9 cellular contexts compared by ENCODE assay signal in genomic region chr12:130796985-130797686, GRCh38. TPM values are rescaled to one million over a fixed set of nuclear protein-coding genes. Genes with fewer than 3 reads are reported as not detected.
DNase-seq lines count a peak whose midpoint lies in the region; ATAC-seq and TF ChIP-seq lines count a peak whose summit lies in the region.
"Had no signal": no experiment of that assay in that cellular context is flagged by ENCODE, and none has a peak within 500 bp of the region (broad histone marks: within the 10 kb centered on the region; RNA-seq: fewer than 3 reads in every experiment).

No MANE protein-coding gene starts in this region.

- peak in 1 of 2 donors; percentile 25 for DNase-seq in activated naive CD4-positive, alpha-beta T cell treated with anti-CD3 and anti-CD28 coated beads, Interleukin-2, amount 50 U/mL, for 72 hours (ENCODE audit: low spot score in 2 of 2)
- DNase-seq in stimulated activated CD8-positive, alpha-beta memory T cell treated with anti-CD3 and anti-CD28 coated beads, Interleukin-7, amount 100 ng/mL, for 4 hours (ENCODE audit: low read depth in 2 of 2), result peak; percentile 12 to 21
- DNase-seq in osteoblast (ENCODE audit: insufficient read length, low spot score, missing footprints) (no peak), coronary artery (ENCODE audit: low spot score) (no peak), RWPE1 (ENCODE audit: low spot score) (no peak), CD14-positive monocyte (ENCODE audit: low spot score) (no peak)
- DNase-seq: pancreas had no signal

- intact Hi-C loops in CD14-positive monocyte (cut with micrococcal nuclease), result no loop called here

- H3K4me2 ChIP-seq in osteoblast (ENCODE audit: insufficient read depth, low read length), result no peak overlapping the region

- no peak for TF ChIP-seq CTCF in osteoblast (IDR thresholded peaks at IDR 0.05; ENCODE audit: extremely low read depth, low read depth, low read length)
- TF ChIP-seq CTCF in coronary artery (IDR thresholded peaks at IDR 0.05), result no peak
- no peak for TF ChIP-seq CTCF in RWPE1 (conservative IDR thresholded peaks at IDR 0.05; ENCODE audit: low read depth)
- no peak for TF ChIP-seq CTCF in CD14-positive monocyte (IDR thresholded peaks at IDR 0.05)

- H3K4me3 ChIP-seq in osteoblast (ENCODE audit: insufficient read depth, low read length) (no peak overlapping the region), coronary artery (no peak overlapping the region)
- H3K4me3 ChIP-seq: pancreas had no signal

- peaks cover 0 to 1% (median 0%) of the 10 kb centered on the region in 3 donors for H3K27me3 Mint-ChIP-seq in CD14-positive monocyte (ENCODE audit: low read depth in 3 of 3)

- peak overlapping the region in 1 of 2 donors; percentile 6 for H3K4me3 Mint-ChIP-seq in CD14-positive monocyte

- H2AFZ ChIP-seq in osteoblast (ENCODE audit: low read length), result no peak overlapping the region

- POLR2A ChIA-PET in RWPE1 (lab: Yijun Ruan, JAX; ENCODE audit: low non-redundant PET), result no interaction called here

- CTCF ChIA-PET in RWPE1 (lab: Yijun Ruan, JAX), result no interaction called here

- no peaks in the 10 kb centered on the region for H3K4me1 ChIP-seq in osteoblast (ENCODE audit: insufficient read depth, low read length)
- H3K4me1 ChIP-seq: pancreas had no signal

- H3K79me2 ChIP-seq in osteoblast (ENCODE audit: insufficient read depth, low read length), result no peaks in the 10 kb centered on the region

- peaks cover 4 to 19% of the 10 kb centered on the region in 2 donors for H3K36me3 Mint-ChIP-seq in activated naive CD4-positive, alpha-beta T cell treated with anti-CD3 and anti-CD28 coated beads, Interleukin-2, amount 50 U/mL, for 72 hours
- H3K36me3 Mint-ChIP-seq in CD14-positive monocyte, result peaks cover 59 to 87% of the 10 kb centered on the region in 2 donors

- no peaks in the 10 kb centered on the region for H4K20me1 ChIP-seq in osteoblast (ENCODE audit: insufficient read depth, low read length)

- ATAC-seq in GM21360 (IDR thresholded peaks at IDR 0.05; ENCODE audit: unreplicated experiment) (peak; percentile 89), HG03565 (IDR thresholded peaks at IDR 0.05; ENCODE audit: unreplicated experiment) (peak; percentile 84)
- peak; percentile 98 for ATAC-seq in activated naive CD4-positive, alpha-beta T cell treated with anti-CD3 and anti-CD28 coated beads, Interleukin-2, amount 50 U/mL, for 72 hours
- ATAC-seq: pancreas had no signal

- no peaks in the 10 kb centered on the region for H3K4me1 Mint-ChIP-seq in CD14-positive monocyte

- peaks cover 61% of the 10 kb centered on the region for H3K36me3 ChIP-seq in osteoblast (ENCODE audit: insufficient read depth, low read length)

- H3K27me3 ChIP-seq in osteoblast (ENCODE audit: insufficient read depth, low read length), result no peaks in the 10 kb centered on the region
- H3K27me3 ChIP-seq: pancreas had no signal

- H3K9me3 Mint-ChIP-seq in activated naive CD4-positive, alpha-beta T cell treated with anti-CD3 and anti-CD28 coated beads, Interleukin-2, amount 50 U/mL, for 72 hours, result no peaks in the 10 kb centered on the region
- no peaks in the 10 kb centered on the region for H3K9me3 Mint-ChIP-seq in CD14-positive monocyte

- H3K27ac ChIP-seq in osteoblast (ENCODE audit: low read depth, low read length), result no peak overlapping the region
- no peak overlapping the region for H3K27ac ChIP-seq in coronary artery
- H3K27ac ChIP-seq in RWPE1, result no peak overlapping the region
- H3K27ac ChIP-seq: pancreas had no signal

- no peaks in the 10 kb centered on the region for H3K9me3 ChIP-seq in osteoblast (ENCODE audit: low read depth, low read length)
- H3K9me3 ChIP-seq: pancreas had no signal

- H3K27ac Mint-ChIP-seq in activated naive CD4-positive, alpha-beta T cell treated with anti-CD3 and anti-CD28 coated beads, Interleukin-2, amount 50 U/mL, for 72 hours, result peak overlapping the region; percentile 78 to 79
- H3K27ac Mint-ChIP-seq in CD14-positive monocyte, result peak overlapping the region in 2 of 7 donors; percentile 54 to 57

RNA-seq across cellular contexts. Expression of gene STX2, which starts 41.9 kb away (rescaled TPM):
- total RNA-seq in activated naive CD4-positive, alpha-beta T cell treated with anti-CD3 and anti-CD28 coated beads, Interleukin-2, amount 50 U/mL, for 72 hours, result 10 to 100 TPM; 14.4 to 16.6 TPM
- total RNA-seq in osteoblast, result 31.2 and 43.8 TPM in 2 replicates
- polyA plus RNA-seq in CD14-positive monocyte, result 1 to 10 TPM; 4.8 to 7.6 TPM

Comparison
In these comparisons a context has a peak if more than half of its experiments do, and no peak if none do; other contexts are left out.
1. DNase-seq: peak in stimulated activated CD8-positive, alpha-beta memory T cell treated with anti-CD3 and anti-CD28 coated beads, Interleukin-7, amount 100 ng/mL, for 4 hours (2 of 2); none in osteoblast (single experiment), coronary artery (single experiment), RWPE1 (single experiment) and CD14-positive monocyte (single experiment).
2. Peak in every context shown above with its lines, with median percentiles within 50 percentile points of each other: ATAC-seq.